ENCODE assay signal across 8 cellular contexts in the genomic region with DNA sequence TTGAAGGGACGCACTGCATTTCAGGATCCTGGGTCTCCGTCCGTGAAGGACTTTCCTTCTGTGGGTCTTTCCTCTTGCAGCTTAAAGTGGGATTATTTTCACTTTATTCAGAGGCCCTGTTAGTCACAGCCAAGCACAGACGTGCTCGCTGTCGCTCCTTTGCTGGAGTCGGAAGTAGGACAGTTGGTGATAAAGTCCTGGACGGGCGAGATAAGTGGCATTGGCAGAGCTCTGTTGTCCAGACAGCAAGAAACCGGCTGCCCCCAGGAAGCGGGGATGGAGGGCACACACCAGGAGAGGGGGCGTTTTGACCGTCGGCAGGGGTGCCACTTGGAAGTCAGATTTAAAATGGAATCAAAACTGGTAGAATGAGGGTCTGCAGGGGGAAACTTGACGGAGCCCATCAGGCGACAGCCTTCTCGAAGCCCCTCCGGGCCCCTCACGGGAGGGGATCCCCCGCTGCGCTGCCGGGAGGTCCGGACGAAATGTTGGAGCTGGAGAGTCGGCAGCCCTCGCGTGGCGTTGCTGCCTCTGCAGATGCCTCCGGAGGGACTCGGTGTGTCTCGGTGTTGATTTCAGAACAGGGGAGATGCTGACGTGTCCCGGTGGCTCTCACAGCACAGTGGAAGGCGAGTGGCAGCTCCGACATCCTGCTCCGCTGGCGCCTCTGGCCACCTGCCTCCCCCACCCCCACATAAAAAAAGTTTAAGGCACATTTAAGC.
A peak's percentile ranks its signal among the peaks of the same experiment; 100 is the strongest.
DNase-seq lines count a peak whose midpoint lies in the region; ATAC-seq and TF ChIP-seq lines count a peak whose summit lies in the region.

No MANE protein-coding gene starts in this region.

- H3K9me3 ChIP-seq in IMR-90 (ENCODE audit: control insufficient read depth, insufficient read depth, low read length), result no peaks in the 10 kb centered on the region

- no peak overlapping the region for H3K4ac ChIP-seq in IMR-90 (ENCODE audit: low read depth, low read length)

- no peak overlapping the region for H2BK5ac ChIP-seq in IMR-90 (ENCODE audit: low read depth, low read length, poor library complexity, severe bottlenecking)

- H4K20me1 ChIP-seq in IMR-90 (ENCODE audit: insufficient read depth, low read length), result no peaks in the 10 kb centered on the region

- no peaks in the 10 kb centered on the region; the same call in 1 of the 2 replicates for H3K4me1 ChIP-seq in IMR-90 (ENCODE audit: control insufficient read depth, insufficient read depth, low read length)

- no peak overlapping the region for H3K4me3 ChIP-seq in IMR-90 (ENCODE audit: insufficient read depth, low read depth, low read length)

- H3K9ac ChIP-seq in IMR-90 (ENCODE audit: low read depth, low read length), result no peak overlapping the region

- no peak for TF ChIP-seq POLR2A in IMR-90 (IDR thresholded peaks at IDR 0.05; ENCODE audit: low read depth, low read length)

- POLR2A ChIA-PET in IMR-90 (lab: Charles Lee; ENCODE audit: unreplicated experiment), result no interaction called here

- no peak for TF ChIP-seq CTCF in IMR-90 (conservative IDR thresholded peaks at IDR 0.05; ENCODE audit: low read depth, low read length)

- no peak overlapping the region for H2AK9ac ChIP-seq in IMR-90 (replicated peaks; ENCODE audit: low read depth, low read length, poor library complexity)

- H3K23ac ChIP-seq in IMR-90 (ENCODE audit: low read depth, low read length), result no peak overlapping the region

- CTCF ChIA-PET in IMR-90 (lab: Yijun Ruan, JAX), result interaction anchor here (0.6 to 0.9 kb wide), 2 partner anchors 8 to 141 kb away, joined by 3 read pairs; no protein-coding TSS in a partner anchor

- no peak for TF ChIP-seq RAD21 in IMR-90 (IDR thresholded peaks at IDR 0.05; ENCODE audit: low read length)

- H4K91ac ChIP-seq in IMR-90 (ENCODE audit: insufficient read depth, low read depth, low read length), result no peak overlapping the region

- dilution Hi-C loops in IMR-90 (cut with HindIII; ENCODE audit: low sequenced_read_pairs, unreplicated experiment), result no loop called here

- H4K8ac ChIP-seq in IMR-90 (ENCODE audit: low read depth in 2 of 2, low read length in 2 of 2), result no peak overlapping the region

- no peak overlapping the region for H2BK15ac ChIP-seq in IMR-90 (ENCODE audit: low read depth, low read length)

- ATAC-seq in IMR-90 (ENCODE audit: low read depth) (peak; percentile 79), left cardiac atrium (peak; percentile 48 to 63), GM21390 (IDR thresholded peaks at IDR 0.05; ENCODE audit: unreplicated experiment) (no peak)

- H2BK20ac ChIP-seq in IMR-90 (ENCODE audit: low read depth, low read length), result no peak overlapping the region

- no peak overlapping the region for H3K14ac ChIP-seq in IMR-90 (replicated peaks; ENCODE audit: low read depth, low read length)

- H3K56ac ChIP-seq in IMR-90 (ENCODE audit: extremely low read depth, insufficient read depth, low read length), result no peak overlapping the region

- no peak overlapping the region for H4K5ac ChIP-seq in IMR-90 (ENCODE audit: low read depth, low read length)

- H3K4me2 ChIP-seq in IMR-90 (ENCODE audit: low read depth, low read length), result peak overlapping the region; percentile 70

- no peaks in the 10 kb centered on the region for H3K79me1 ChIP-seq in IMR-90 (ENCODE audit: low read depth in 1 of 2, low read length in 2 of 2)

- no peak overlapping the region for H2BK120ac ChIP-seq in IMR-90 (ENCODE audit: low read depth, low read length)

- H3K27me3 ChIP-seq in IMR-90 (ENCODE audit: control insufficient read depth, insufficient read depth, low read length), result peaks cover 7% of the 10 kb centered on the region

- no peaks in the 10 kb centered on the region for H3K9me1 ChIP-seq in IMR-90 (ENCODE audit: insufficient read depth, low read length)

- H3K36me3 ChIP-seq in IMR-90 (ENCODE audit: control insufficient read depth, insufficient read depth, low read length), result no peaks in the 10 kb centered on the region

- WGBS in IMR-90 (ENCODE audit: extremely low coverage in 2 of 2, insufficient read length in 1 of 2), 2 experiments, result 100% methylated on average over 1 of the region's 37 CpGs; no CpG with 5 or more reads in 1 of the 2 experiments

- no peak overlapping the region for H2AK5ac ChIP-seq in IMR-90 (ENCODE audit: low read depth, low read length)

- intact Hi-C loops in IMR-90 (cut with micrococcal nuclease) (no loop called here), left cardiac atrium (cut with DNase I) (loop anchor here in 1 of 2 donors (10.0 kb wide), 1 partner anchor 55 kb away; no protein-coding TSS in a partner anchor)

- no peak overlapping the region for H3K18ac ChIP-seq in IMR-90 (ENCODE audit: low read depth, low read length)

- H3K27ac ChIP-seq in IMR-90 (ENCODE audit: insufficient read depth, low read length), result no peak overlapping the region

- peak overlapping the region; percentile 69 for H2AFZ ChIP-seq in IMR-90 (replicated peaks; ENCODE audit: low read length, poor library complexity)

- DNase-seq in IMR-90 (peak; percentile 38), left cardiac atrium (no peak), Ammon's horn (ENCODE audit: low spot score) (no peak), NAMALWA (ENCODE audit: low spot score) (no peak), NOMO-1 (lab: John Stamatoyannopoulos, UW; ENCODE audit: unreplicated experiment in 2 of 2) (no peak)
- DNase-seq in activated T-cell treated with anti-CD3 and anti-CD28 coated beads, Interleukin-2, amount 50 U/mL, for 48 hours, result peak; percentile 65 to 74
- DNase-seq in stimulated activated CD4-positive, alpha-beta T cell treated with anti-CD3 and anti-CD28 coated beads, TNF-alpha, amount 100 ng/mL, for 24 hours (ENCODE audit: low read depth in 3 of 3), result peak in 2 of 3 experiments; percentile 31 to 61

- BruUV-seq in IMR-90 (replicated peaks; lab: Mats Ljungman, UMichigan), result no TSS peak

- in situ Hi-C loops in IMR-90 (cut with MboI; ENCODE audit: low sequenced_read_pairs), result no loop called here

TF ChIP-seq in IMR-90, 13 proteins besides CTCF, POLR2A, EP300 and RAD21:
- TF ChIP-seq RFX5 (IDR thresholded peaks at IDR 0.05; ENCODE audit: low read depth, low read length) (no peak), NFE2L2 (IDR thresholded peaks at IDR 0.05; ENCODE audit: low read depth, low read length) (no peak), SMC3 (IDR thresholded peaks at IDR 0.05; ENCODE audit: low read depth, low read length) (no peak), MAZ (IDR thresholded peaks at IDR 0.05; ENCODE audit: borderline replicate concordance, low read depth, low read length) (no peak), FOS (IDR thresholded peaks at IDR 0.05; ENCODE audit: low read depth, low read length) (no peak)
- TF ChIP-seq, protein P1, sequence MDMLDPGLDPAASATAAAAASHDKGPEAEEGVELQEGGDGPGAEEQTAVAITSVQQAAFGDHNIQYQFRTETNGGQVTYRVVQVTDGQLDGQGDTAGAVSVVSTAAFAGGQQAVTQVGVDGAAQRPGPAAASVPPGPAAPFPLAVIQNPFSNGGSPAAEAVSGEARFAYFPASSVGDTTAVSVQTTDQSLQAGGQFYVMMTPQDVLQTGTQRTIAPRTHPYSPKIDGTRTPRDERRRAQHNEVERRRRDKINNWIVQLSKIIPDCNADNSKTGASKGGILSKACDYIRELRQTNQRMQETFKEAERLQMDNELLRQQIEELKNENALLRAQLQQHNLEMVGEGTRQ (IDR thresholded peaks at IDR 0.05; ENCODE audit: low read depth, low read length), result no peak

Comparison
In these comparisons a context has a peak if more than half of its experiments do, and no peak if none do; other contexts are left out.
1. DNase-seq: peak in IMR-90 (single experiment), activated T-cell treated with anti-CD3 and anti-CD28 coated beads, Interleukin-2, amount 50 U/mL, for 48 hours (2 of 2) and stimulated activated CD4-positive, alpha-beta T cell treated with anti-CD3 and anti-CD28 coated beads, TNF-alpha, amount 100 ng/mL, for 24 hours (2 of 3); none in left cardiac atrium (single experiment), Ammon's horn (single experiment), NAMALWA (single experiment) and NOMO-1 (0 of 2).